In genomic region chr21:38494688-38495087, GRCh38 we compare ENCODE assay signal across 17 cellular contexts. TPM values are rescaled to one million over a fixed set of nuclear protein-coding genes. Genes with fewer than 3 reads are reported as not detected.
DNase-seq lines count a peak whose midpoint lies in the region; ATAC-seq and TF ChIP-seq lines count a peak whose summit lies in the region.
"Had no signal": no experiment of that assay in that cellular context is flagged by ENCODE, and none has a peak within 500 bp of the region (broad histone marks: within the 10 kb centered on the region; RNA-seq: fewer than 3 reads in every experiment).

No MANE protein-coding gene starts in this region.

- no peaks in the 10 kb centered on the region for H3K79me2 ChIP-seq in ACC112 (ENCODE audit: control insufficient read depth, insufficient read depth, low read length, unreplicated experiment)

- H3K4me3 ChIP-seq in ACC112 (ENCODE audit: low read depth, low read length) (no peak overlapping the region), esophagus muscularis mucosa (peak overlapping the region; percentile 35 to 52 (median 40)), neutrophil (ENCODE audit: low read depth in 1 of 2, low read length in 1 of 2) (peak overlapping the region; percentile 19 to 37)

- no peaks in the 10 kb centered on the region for H3K27me3 ChIP-seq in ACC112 (ENCODE audit: insufficient read depth, low read length)
- H3K27me3 ChIP-seq in esophagus muscularis mucosa = peaks cover 0 to 4% (median 0%) of the 10 kb centered on the region in 4 donors
- H3K27me3 ChIP-seq in neutrophil = no peaks in the 10 kb centered on the region

- no peak for TF ChIP-seq EP300 in esophagus muscularis mucosa (IDR thresholded peaks at IDR 0.05)

- H3K4me1 ChIP-seq in ACC112 (ENCODE audit: control insufficient read depth, insufficient read depth, low read length, unreplicated experiment) (peaks cover 10% of the 10 kb centered on the region), esophagus muscularis mucosa (peaks cover 0 to 6% (median 0%) of the 10 kb centered on the region in 4 donors), neutrophil (ENCODE audit: control insufficient read depth in 1 of 2, insufficient read depth in 1 of 2, low read depth in 1 of 2, low read length in 1 of 2) (peaks cover 99 to 100% of the 10 kb centered on the region in 2 experiments)

- H3K9me3 ChIP-seq in esophagus muscularis mucosa = no peaks in the 10 kb centered on the region
- no peaks in the 10 kb centered on the region for H3K9me3 ChIP-seq in neutrophil

- intact Hi-C loops in esophagus muscularis mucosa (cut with DNase I) = no loop called here

- ATAC-seq in GM19324 (IDR thresholded peaks at IDR 0.05; ENCODE audit: low FRiP score, unreplicated experiment) = no peak
- no peak for ATAC-seq in GM21723 (IDR thresholded peaks at IDR 0.05; ENCODE audit: unreplicated experiment)

- DNase-seq in M059J (ENCODE audit: low read depth) (peak; percentile 70), esophagus muscularis mucosa (ENCODE audit: extremely low spot score) (peak; percentile 85), NCI-H2196 treated with DMSO at 0.1 percent for 48 hours (lab: John Stamatoyannopoulos, UW; ENCODE audit: unreplicated experiment) (no peak)
- no peak for DNase-seq in activated CD4-positive, CD25-positive, alpha-beta regulatory T cell (lab: John Stamatoyannopoulos, UW)
- DNase-seq: activated CD4-positive, alpha-beta T cell treated with anti-CD3 and anti-CD28 coated beads for 1 hour; anterior cingulate cortex; DMS53; HCEC 1CT; naive B cell; NCI-H1417 treated with DMSO at 0.1 percent for 48 hours; NCI-H526 treated with DMSO at 0.1 percent for 48 hours; SHP77; stimulated activated CD4-positive, alpha-beta T cell treated with anti-CD3 and anti-CD28 coated beads, Interleukin-12 subunit alpha, Interleukin-12 subunit beta, amount 100 ng/mL, for 4 hours had no signal

- no peak overlapping the region for H3K27ac ChIP-seq in ACC112 (ENCODE audit: low read depth, low read length)
- peak overlapping the region in 3 of 4 donors; percentile 2 to 57 (median 56) for H3K27ac ChIP-seq in esophagus muscularis mucosa (replicated peaks in 1 of 4)
- peak overlapping the region; percentile 84 for H3K27ac ChIP-seq in neutrophil

- TF ChIP-seq POLR2A in esophagus muscularis mucosa (IDR thresholded peaks at IDR 0.05; ENCODE audit: low read depth) = no peak

- TF ChIP-seq CTCF in esophagus muscularis mucosa (IDR thresholded peaks at IDR 0.05) = no peak
- no peak for TF ChIP-seq CTCF in neutrophil (IDR thresholded peaks at IDR 0.05)

- peak overlapping the region; percentile 12 for H2AFZ ChIP-seq in ACC112 (ENCODE audit: low read length, unreplicated experiment)

- H3K36me3 ChIP-seq in ACC112 (ENCODE audit: insufficient read depth, low read length) (no peaks in the 10 kb centered on the region), esophagus muscularis mucosa (no peaks in the 10 kb centered on the region), neutrophil (no peaks in the 10 kb centered on the region)

- WGBS in esophagus muscularis mucosa = 56% methylated on average over 6 of the region's 6 CpGs

RNA-seq across cellular contexts. Expression of gene ERG, which starts 3.6 kb away (rescaled TPM):
- total RNA-seq in M059J (2014; rRNA removed; shearing (Covaris generic)) = 0.10 TPM in 1 of 2 replicates, not detected in the other
- 10 to 100 TPM in 2 of 4 donors, 1 to 10 TPM in 2; 3.7 to 13.3 (median 10.6) TPM for total RNA-seq in esophagus muscularis mucosa

Comparison
In these comparisons a context has a peak if more than half of its experiments do, and no peak if none do; other contexts are left out.
1. DNase-seq: peak in M059J (single experiment) and esophagus muscularis mucosa (single experiment); none in NCI-H2196 treated with DMSO at 0.1 percent for 48 hours (single experiment) and activated CD4-positive, CD25-positive, alpha-beta regulatory T cell (0 of 4).